In the genomic region with DNA sequence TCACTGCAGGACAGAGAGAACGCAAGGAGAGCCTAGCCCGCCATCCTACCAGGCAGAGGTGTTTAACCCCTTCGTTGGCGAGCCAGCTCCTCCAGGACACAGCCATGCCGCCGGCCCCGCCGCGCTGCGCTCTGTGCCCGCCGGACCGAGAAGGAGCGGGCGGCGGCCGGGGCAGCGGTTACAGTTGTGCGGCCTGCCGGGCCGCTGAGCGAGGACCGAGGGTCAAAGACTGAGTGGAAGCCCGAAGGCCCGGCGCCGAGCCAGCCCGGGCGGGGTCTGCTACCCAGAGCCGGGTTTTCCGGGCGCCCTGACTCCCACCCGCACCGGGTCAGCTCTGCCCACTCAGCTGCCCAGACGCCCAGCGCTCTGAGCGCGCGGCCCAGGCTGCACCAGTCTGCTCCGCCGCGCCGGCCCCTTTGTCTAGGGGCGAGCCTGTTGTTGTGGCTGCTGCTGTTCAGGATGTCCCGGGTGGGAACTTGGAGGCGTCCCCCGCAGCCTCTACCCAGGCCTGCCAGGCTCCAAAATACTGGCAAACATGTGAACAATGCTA, we compare ENCODE assay signal across 11 cellular contexts. TPM values are rescaled to one million over a fixed set of nuclear protein-coding genes. Genes with fewer than 3 reads are reported as not detected.
DNase-seq lines count a peak whose midpoint lies in the region; ATAC-seq and TF ChIP-seq lines count a peak whose summit lies in the region.
"Had no signal": no experiment of that assay in that cellular context is flagged by ENCODE, and none has a peak within 500 bp of the region (broad histone marks: within the 10 kb centered on the region; RNA-seq: fewer than 3 reads in every experiment).

A gene (minus strand): TSS at position 235 of the 550 bp plus-strand sequence. CDS start 129 bp downstream, at position 106.

- no peaks in the 10 kb centered on the region for H3K27me3 ChIP-seq in upper lobe of left lung

- H3K4me3 Mint-ChIP-seq in mesothelial cell of epicardium = peak within 1 kb of the TSS; percentile 77
- H3K4me3 Mint-ChIP-seq: activated B cell treated with CpG ODN at 0.5 μM for 24 hours had no signal

- H3K27me3 Mint-ChIP-seq in mesothelial cell of epicardium (ENCODE audit: low read depth) = no peaks in the 10 kb centered on the region

- in situ Hi-C loops in GM13977 (cut with MboI; ENCODE audit: low pct_unique_long_range_greater_than_20kb, low sequenced_read_pairs, unreplicated experiment) = no loop called here

- ATAC-seq in upper lobe of left lung (ENCODE audit: low FRiP score in 2 of 2) (peak; percentile 77 to 87), GM18867 (IDR thresholded peaks at IDR 0.05; ENCODE audit: unreplicated experiment) (no peak)

- peak within 1 kb of the TSS; percentile 98 for H3K27ac Mint-ChIP-seq in mesothelial cell of epicardium
- H3K27ac Mint-ChIP-seq: activated B cell treated with CpG ODN at 0.5 μM for 24 hours had no signal

- no peaks in the 10 kb centered on the region for H3K36me3 ChIP-seq in upper lobe of left lung
- H3K36me3 ChIP-seq: neutrophil had no signal

- DNase-seq in DMS 273 (lab: John Stamatoyannopoulos, UW; ENCODE audit: unreplicated experiment) (peak; percentile 6), DMS 273 treated with DMSO at 0.1 percent for 48 hours (lab: John Stamatoyannopoulos, UW) (no peak), fibroblast of peridontal ligament (ENCODE audit: extremely low read depth) (peak; percentile 26), mesothelial cell of epicardium (ENCODE audit: low spot score in 2 of 2, unreplicated experiment in 2 of 2) (peak; percentile 32 to 63), upper lobe of left lung (peak in 1 of 2 donors; percentile 89), NCI-H2171 treated with DMSO at 0.1 percent for 48 hours (lab: John Stamatoyannopoulos, UW) (no peak), GM13977 (ENCODE audit: low spot score) (no peak)
- DNase-seq: activated B cell treated with CpG ODN at 0.5 μM for 24 hours had no signal

- no peak for TF ChIP-seq POLR2A in upper lobe of left lung (IDR thresholded peaks at IDR 0.05)

- no peaks in the 10 kb centered on the region for H3K9me3 Mint-ChIP-seq in mesothelial cell of epicardium
- H3K9me3 Mint-ChIP-seq: activated B cell treated with CpG ODN at 0.5 μM for 24 hours had no signal

- no peaks in the 10 kb centered on the region for H3K9me3 ChIP-seq in upper lobe of left lung
- H3K9me3 ChIP-seq: neutrophil had no signal

- TF ChIP-seq CTCF in mesothelial cell of epicardium (IDR thresholded peaks at IDR 0.05; ENCODE audit: unreplicated experiment) (no peak), upper lobe of left lung (IDR thresholded peaks at IDR 0.05) (no peak), GM13977 (IDR thresholded peaks at IDR 0.05; ENCODE audit: extremely low read depth, insufficient read depth, missing control alignments) (no peak)

- TF ChIP-seq EP300 in upper lobe of left lung (IDR thresholded peaks at IDR 0.05) = no peak

- H3K4me1 ChIP-seq in upper lobe of left lung = no peaks in the 10 kb centered on the region

- H3K4me1 Mint-ChIP-seq in mesothelial cell of epicardium = peaks cover 52% of the 10 kb centered on the region
- H3K4me1 Mint-ChIP-seq: activated B cell treated with CpG ODN at 0.5 μM for 24 hours had no signal

- H3K4me3 ChIP-seq in upper lobe of left lung = peak within 1 kb of the TSS in 3 of 4 donors; percentile 28 to 53 (median 49)

- H3K36me3 Mint-ChIP-seq in mesothelial cell of epicardium = no peaks in the 10 kb centered on the region

- H3K27ac ChIP-seq in upper lobe of left lung = peak within 1 kb of the TSS; percentile 26 to 71 (median 37)
- H3K27ac ChIP-seq: 22Rv1, neutrophil had no signal

- 5 to 14% methylated on average over 9 to 12 of the region's 47 CpGs for WGBS in upper lobe of left lung, 2 donors

RNA-seq across cellular contexts. Expression of the gene that starts here (rescaled TPM):
- 14.3 to 17.9 TPM (median 15.2 TPM) in 3 replicates for total RNA-seq in mesothelial cell of epicardium
- 1 to 10 TPM; 2.0 to 6.4 (median 3.7) TPM for total RNA-seq in upper lobe of left lung
- total RNA-seq: activated B cell treated with CpG ODN at 0.5 μM for 24 hours had no signal

Comparison
In these comparisons a context has a peak if more than half of its experiments do, and no peak if none do; other contexts are left out.
1. DNase-seq: peak in DMS 273 (single experiment), fibroblast of peridontal ligament (single experiment) and mesothelial cell of epicardium (2 of 2); none in DMS 273 treated with DMSO at 0.1 percent for 48 hours (single experiment), NCI-H2171 treated with DMSO at 0.1 percent for 48 hours (single experiment) and GM13977 (single experiment).